24 cellular contexts compared by ENCODE assay signal in the genomic region with DNA sequence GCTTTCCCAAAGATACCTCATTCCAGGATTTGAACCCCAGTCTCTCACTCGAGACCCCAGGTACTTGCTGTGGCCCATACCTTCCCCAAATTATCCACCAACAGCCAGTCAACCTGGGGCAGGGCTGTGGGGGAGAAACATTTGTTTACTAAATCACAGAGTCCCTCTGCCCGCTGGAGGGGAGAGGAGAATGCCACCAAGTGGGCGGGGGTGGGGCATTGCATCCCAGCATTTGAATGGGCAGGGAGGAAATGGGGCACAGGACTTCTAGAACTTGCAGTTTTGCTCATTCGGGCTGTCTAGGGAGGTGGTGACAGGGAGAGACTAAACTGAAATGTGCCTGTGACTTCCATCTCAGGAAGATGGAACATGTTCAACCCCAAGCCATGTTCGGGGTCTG. TPM values are rescaled to one million over a fixed set of nuclear protein-coding genes. Genes with fewer than 3 reads are reported as not detected.
DNase-seq lines count a peak whose midpoint lies in the region; ATAC-seq and TF ChIP-seq lines count a peak whose summit lies in the region.
"Had no signal": no experiment of that assay in that cellular context is flagged by ENCODE, and none has a peak within 500 bp of the region (broad histone marks: within the 10 kb centered on the region; RNA-seq: fewer than 3 reads in every experiment).

No MANE protein-coding gene starts in this region.

- H3K9me3 Mint-ChIP-seq in WTC11, result no peaks in the 10 kb centered on the region
- H3K9me3 Mint-ChIP-seq: activated naive CD4-positive, alpha-beta T cell treated with anti-CD3 and anti-CD28 coated beads, Interleukin-2, amount 50 U/mL, for 72 hours had no signal

- no peak overlapping the region for H3K27ac ChIP-seq in iPS-20b (ENCODE audit: low read length)
- no peak overlapping the region for H3K27ac ChIP-seq in smooth muscle cell (ENCODE audit: low read depth)
- no peak overlapping the region for H3K27ac ChIP-seq in dorsolateral prefrontal cortex
- H3K27ac ChIP-seq: 22Rv1, lower lobe of right lung, SK-N-MC, upper lobe of left lung had no signal

- peak overlapping the region; percentile 72; the same call in 1 of the 2 replicates for H3K9ac ChIP-seq in iPS-20b (ENCODE audit: low read depth, low read length)
- H3K9ac ChIP-seq in smooth muscle cell (ENCODE audit: low read depth), result no peak overlapping the region

- H3K4me1 ChIP-seq in iPS-20b (ENCODE audit: insufficient read depth, low read length) (peaks cover 4% of the 10 kb centered on the region; the same call in 1 of the 2 replicates), smooth muscle cell (ENCODE audit: low read depth) (no peaks in the 10 kb centered on the region)

- TF ChIP-seq CTCF in WTC11 (IDR thresholded peaks at IDR 0.05) (no peak), smooth muscle cell (IDR thresholded peaks at IDR 0.05; ENCODE audit: borderline replicate concordance, insufficient read depth, poor library complexity, severe bottlenecking) (no peak), dorsolateral prefrontal cortex (IDR thresholded peaks at IDR 0.05 in 54 of 56, conservative IDR thresholded peaks at IDR 0.05 in 2 of 56; ENCODE audit: low read depth in 1 of 56, partially characterized antibody in 56 of 56) (no peak)

- no peaks in the 10 kb centered on the region for H3K27me3 ChIP-seq in iPS-20b (ENCODE audit: insufficient read depth, low read length)
- H3K27me3 ChIP-seq in smooth muscle cell (ENCODE audit: low read depth), result peaks cover 9% of the 10 kb centered on the region
- peaks cover 0 to 18% (median 0%) of the 10 kb centered on the region in 45 donors for H3K27me3 ChIP-seq in dorsolateral prefrontal cortex

- 39% methylated on average over 5 of the region's 5 CpGs for WGBS in smooth muscle cell (ENCODE audit: low lambda C conversion rate)

- H3K36me3 ChIP-seq in iPS-20b (ENCODE audit: insufficient read depth, low read depth, low read length), result no peaks in the 10 kb centered on the region
- H3K36me3 ChIP-seq in smooth muscle cell (ENCODE audit: low read depth), result no peaks in the 10 kb centered on the region
- H3K36me3 ChIP-seq: lower lobe of right lung, upper lobe of left lung had no signal

- H2AFZ ChIP-seq in smooth muscle cell (ENCODE audit: low read depth), result no peak overlapping the region

- peak overlapping the region; percentile 58 for H3K4me3 Mint-ChIP-seq in WTC11
- H3K4me3 Mint-ChIP-seq: activated CD8-positive, alpha-beta memory T cell treated with anti-CD3 and anti-CD28 coated beads, Interleukin-2, amount 10 ng/mL, durations not matched to agents 7 days and 5 days had no signal

- CTCF ChIA-PET in WTC11 (lab: Charles Lee), result interaction anchor here (0.6 to 4.4 kb wide), 72 partner anchors 12 to 955 kb away, joined by 3 to 264 read pairs (median 6); a partner anchor contains a TSS

- no peaks in the 10 kb centered on the region for H3K27me3 Mint-ChIP-seq in WTC11 (ENCODE audit: low read depth)

- POLR2A ChIA-PET in WTC11 (lab: Charles Lee), result interaction anchor here (0.9 to 1.3 kb wide), 2 partner anchors 53 to 62 kb away, joined by 4 to 7 read pairs; no protein-coding TSS in a partner anchor

- H3F3A ChIP-seq in smooth muscle cell (ENCODE audit: low read depth), result no peaks in the 10 kb centered on the region

- peak overlapping the region; percentile 78 for H3K27ac Mint-ChIP-seq in WTC11
- H3K27ac Mint-ChIP-seq: activated CD8-positive, alpha-beta memory T cell treated with anti-CD3 and anti-CD28 coated beads, Interleukin-2, amount 10 ng/mL, durations not matched to agents 7 days and 5 days; activated naive CD4-positive, alpha-beta T cell treated with anti-CD3 and anti-CD28 coated beads, Interleukin-2, amount 50 U/mL, for 72 hours had no signal

- H3K4me1 Mint-ChIP-seq in WTC11, result peaks cover 19% of the 10 kb centered on the region
- H3K4me1 Mint-ChIP-seq: activated CD8-positive, alpha-beta memory T cell treated with anti-CD3 and anti-CD28 coated beads, Interleukin-2, amount 10 ng/mL, durations not matched to agents 7 days and 5 days had no signal

- H3K9me3 ChIP-seq in iPS-20b (ENCODE audit: insufficient read depth, low read depth, low read length) (no peaks in the 10 kb centered on the region), smooth muscle cell (replicated peaks; ENCODE audit: low read depth) (no peaks in the 10 kb centered on the region)
- H3K9me3 ChIP-seq: lower lobe of right lung, upper lobe of left lung had no signal

- no peaks in the 10 kb centered on the region for H3K79me2 ChIP-seq in smooth muscle cell (ENCODE audit: low read depth)

- H3K36me3 Mint-ChIP-seq in WTC11, result no peaks in the 10 kb centered on the region
- H3K36me3 Mint-ChIP-seq: activated CD8-positive, alpha-beta memory T cell treated with anti-CD3 and anti-CD28 coated beads, Interleukin-2, amount 10 ng/mL, durations not matched to agents 7 days and 5 days; activated naive CD4-positive, alpha-beta T cell treated with anti-CD3 and anti-CD28 coated beads, Interleukin-2, amount 50 U/mL, for 72 hours had no signal

- no peaks in the 10 kb centered on the region for H4K20me1 ChIP-seq in smooth muscle cell (ENCODE audit: low read depth)

- ATAC-seq in WTC11 (peak; percentile 13), GM18909 (IDR thresholded peaks at IDR 0.05; ENCODE audit: poor library complexity, unreplicated experiment) (no peak)

- DNase-seq in NCI-H345 treated with DMSO at 0.1 percent for 48 hours (lab: John Stamatoyannopoulos, UW; ENCODE audit: unreplicated experiment) (peak; percentile 14), NCI-H345 (lab: John Stamatoyannopoulos, UW) (no peak), WTC11 (ENCODE audit: low spot score) (peak; percentile 21), smooth muscle cell (lab: John Stamatoyannopoulos, UW; ENCODE audit: unreplicated experiment) (no peak), dorsolateral prefrontal cortex (no peak), SIG-M5 (lab: John Stamatoyannopoulos, UW) (no peak)
- DNase-seq: activated CD8-positive, alpha-beta memory T cell treated with anti-CD3 and anti-CD28 coated beads, Interleukin-2, amount 10 ng/mL, durations not matched to agents 7 days and 5 days; AML-193; cerebellar nuclear complex; GF-D8; kidney had no signal

- intact Hi-C loops in dorsolateral prefrontal cortex (cut with DNase I), result loop anchor here (5.0 kb wide), 4 partner anchors 65 to 355 kb away; no protein-coding TSS in a partner anchor

- peak overlapping the region; percentile 76 for H3K4me2 ChIP-seq in smooth muscle cell

- H3K4me3 ChIP-seq in iPS-20b (ENCODE audit: low read length) (peak overlapping the region; percentile 68), smooth muscle cell (peak overlapping the region; percentile 20), dorsolateral prefrontal cortex (peak overlapping the region in 4 of 59 donors; percentile 14 to 28 (median 16))
- H3K4me3 ChIP-seq: lower lobe of right lung, skin epidermis, upper lobe of left lung had no signal

TF ChIP-seq in WTC11, 78 proteins besides CTCF, POLR2A, EP300 and RAD21 (continues in another document):
- TF ChIP-seq, protein P1, sequence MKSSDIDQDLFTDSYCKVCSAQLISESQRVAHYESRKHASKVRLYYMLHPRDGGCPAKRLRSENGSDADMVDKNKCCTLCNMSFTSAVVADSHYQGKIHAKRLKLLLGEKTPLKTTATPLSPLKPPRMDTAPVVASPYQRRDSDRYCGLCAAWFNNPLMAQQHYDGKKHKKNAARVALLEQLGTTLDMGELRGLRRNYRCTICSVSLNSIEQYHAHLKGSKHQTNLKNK (CRISPR knock-in tag; IDR thresholded peaks at IDR 0.05), result no peak
- no peak for TF ChIP-seq RORB (CRISPR knock-in tag; IDR thresholded peaks at IDR 0.05)
- no peak for TF ChIP-seq GRHL2 (CRISPR knock-in tag; IDR thresholded peaks at IDR 0.05; ENCODE audit: insufficient replicate concordance, severe bottlenecking)
- no peak for TF ChIP-seq TEAD1 (CRISPR knock-in tag; IDR thresholded peaks at IDR 0.05)
- TF ChIP-seq ZNF423 (CRISPR knock-in tag; IDR thresholded peaks at IDR 0.05), result no peak
- TF ChIP-seq, protein P2, sequence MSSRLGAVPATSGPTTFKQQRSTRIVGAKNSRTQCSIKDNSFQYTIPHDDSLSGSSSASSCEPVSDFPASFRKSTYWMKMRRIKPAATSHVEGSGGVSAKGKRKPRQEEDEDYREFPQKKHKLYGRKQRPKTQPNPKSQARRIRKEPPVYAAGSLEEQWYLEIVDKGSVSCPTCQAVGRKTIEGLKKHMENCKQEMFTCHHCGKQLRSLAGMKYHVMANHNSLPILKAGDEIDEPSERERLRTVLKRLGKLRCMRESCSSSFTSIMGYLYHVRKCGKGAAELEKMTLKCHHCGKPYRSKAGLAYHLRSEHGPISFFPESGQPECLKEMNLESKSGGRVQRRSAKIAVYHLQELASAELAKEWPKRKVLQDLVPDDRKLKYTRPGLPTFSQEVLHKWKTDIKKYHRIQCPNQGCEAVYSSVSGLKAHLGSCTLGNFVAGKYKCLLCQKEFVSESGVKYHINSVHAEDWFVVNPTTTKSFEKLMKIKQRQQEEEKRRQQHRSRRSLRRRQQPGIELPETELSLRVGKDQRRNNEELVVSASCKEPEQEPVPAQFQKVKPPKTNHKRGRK (CRISPR knock-in tag; IDR thresholded peaks at IDR 0.05; ENCODE audit: borderline replicate concordance), result no peak
- TF ChIP-seq ZNF219 (CRISPR knock-in tag; IDR thresholded peaks at IDR 0.05; ENCODE audit: borderline replicate concordance), result no peak
- TF ChIP-seq, protein P3, sequence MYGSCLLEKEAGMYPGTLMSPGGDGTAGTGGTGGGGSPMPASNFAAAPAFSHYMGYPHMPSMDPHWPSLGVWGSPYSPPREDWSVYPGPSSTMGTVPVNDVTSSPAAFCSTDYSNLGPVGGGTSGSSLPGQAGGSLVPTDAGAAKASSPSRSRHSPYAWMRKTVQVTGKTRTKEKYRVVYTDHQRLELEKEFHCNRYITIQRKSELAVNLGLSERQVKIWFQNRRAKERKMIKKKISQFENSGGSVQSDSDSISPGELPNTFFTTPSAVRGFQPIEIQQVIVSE (CRISPR knock-in tag; IDR thresholded peaks at IDR 0.05; ENCODE audit: borderline replicate concordance), result no peak
- no peak for TF ChIP-seq SP1 (CRISPR knock-in tag; conservative IDR thresholded peaks at IDR 0.05)

RNA-seq across cellular contexts. Expression of a gene that starts 10.9 kb away (rescaled TPM):
- not detected in 3 replicates for total RNA-seq in WTC11 (2021)
- total RNA-seq in smooth muscle cell, result not detected in 2 replicates
- polyA plus RNA-seq in smooth muscle cell, result not detected in 2 replicates
- not detected for total RNA-seq in dorsolateral prefrontal cortex
- total RNA-seq: activated CD8-positive, alpha-beta memory T cell treated with anti-CD3 and anti-CD28 coated beads, Interleukin-2, amount 10 ng/mL, durations not matched to agents 7 days and 5 days; activated naive CD4-positive, alpha-beta T cell treated with anti-CD3 and anti-CD28 coated beads, Interleukin-2, amount 50 U/mL, for 72 hours; aorta; epithelial cell of proximal tubule; kidney; lower lobe of right lung; pulmonary artery endothelial cell; RPMI7951; T-helper 2 cell treated with Interferon-gamma antibody and Interleukin-4, amounts not matched to agents 100 ng/mL and 5 ng/mL, for 36 hours had no signal
- polyA plus RNA-seq: aorta had no signal

RNA-seq across cellular contexts. Expression of a gene that starts 22.4 kb away (rescaled TPM):
- total RNA-seq in WTC11 (2021), result not detected in 3 replicates
- total RNA-seq in smooth muscle cell, result not detected in 2 replicates
- not detected in 2 replicates for polyA plus RNA-seq in smooth muscle cell
- not detected for total RNA-seq in dorsolateral prefrontal cortex
- total RNA-seq: activated CD8-positive, alpha-beta memory T cell treated with anti-CD3 and anti-CD28 coated beads, Interleukin-2, amount 10 ng/mL, durations not matched to agents 7 days and 5 days; activated naive CD4-positive, alpha-beta T cell treated with anti-CD3 and anti-CD28 coated beads, Interleukin-2, amount 50 U/mL, for 72 hours; aorta; epithelial cell of proximal tubule; kidney; lower lobe of right lung; pulmonary artery endothelial cell; RPMI7951; T-helper 2 cell treated with Interferon-gamma antibody and Interleukin-4, amounts not matched to agents 100 ng/mL and 5 ng/mL, for 36 hours; upper lobe of left lung had no signal
- polyA plus RNA-seq: aorta had no signal

RNA-seq across cellular contexts. Expression of a gene that starts 34.3 kb away (rescaled TPM):
- total RNA-seq in WTC11 (2021) (0.34 to 0.53 TPM (median 0.46 TPM) in 3 replicates), smooth muscle cell (not detected in 2 replicates), dorsolateral prefrontal cortex (under 1 TPM in 1 of 120 experiments, not detected in 119; 0.44 TPM)
- polyA plus RNA-seq in smooth muscle cell, result not detected in 2 replicates
- total RNA-seq: activated CD8-positive, alpha-beta memory T cell treated with anti-CD3 and anti-CD28 coated beads, Interleukin-2, amount 10 ng/mL, durations not matched to agents 7 days and 5 days; activated naive CD4-positive, alpha-beta T cell treated with anti-CD3 and anti-CD28 coated beads, Interleukin-2, amount 50 U/mL, for 72 hours; aorta; epithelial cell of proximal tubule; kidney; lower lobe of right lung; pulmonary artery endothelial cell; RPMI7951; T-helper 2 cell treated with Interferon-gamma antibody and Interleukin-4, amounts not matched to agents 100 ng/mL and 5 ng/mL, for 36 hours; upper lobe of left lung had no signal
- polyA plus RNA-seq: aorta had no signal

Comparison
In these comparisons a context has a peak if more than half of its experiments do, and no peak if none do; other contexts are left out.
1. DNase-seq: peak in NCI-H345 treated with DMSO at 0.1 percent for 48 hours (single experiment) and WTC11 (single experiment); none in NCI-H345 (single experiment), smooth muscle cell (single experiment), dorsolateral prefrontal cortex (0 of 10) and SIG-M5 (single experiment).